23 cellular contexts compared by ENCODE assay signal in the genomic region with DNA sequence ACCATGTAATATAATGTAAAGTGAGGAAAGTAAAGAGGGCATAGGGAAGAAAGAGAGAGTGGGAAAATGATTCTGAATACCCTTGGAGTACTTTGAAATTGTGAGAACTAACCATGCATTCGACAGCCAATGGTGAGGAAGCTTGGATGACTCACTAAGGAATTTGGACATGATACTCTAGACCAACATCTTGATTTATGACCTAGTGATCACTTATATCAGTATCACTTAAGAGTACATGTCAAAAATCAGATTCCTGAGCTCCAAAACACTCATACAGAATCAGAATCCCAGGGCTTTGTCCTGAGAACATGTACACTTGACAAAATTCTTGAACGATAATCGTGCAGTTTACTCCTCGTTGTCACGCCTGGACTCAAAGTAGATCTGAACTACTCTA.
DNase-seq lines count a peak whose midpoint lies in the region; ATAC-seq and TF ChIP-seq lines count a peak whose summit lies in the region.
"Had no signal": no experiment of that assay in that cellular context is flagged by ENCODE, and none has a peak within 500 bp of the region (broad histone marks: within the 10 kb centered on the region; RNA-seq: fewer than 3 reads in every experiment).

No MANE protein-coding gene starts in this region.

- peaks cover 20% of the 10 kb centered on the region for H3K4me1 Mint-ChIP-seq in nephron progenitor cell
- H3K4me1 Mint-ChIP-seq in glutamatergic neuron (ENCODE audit: low read depth, unreplicated experiment): peaks cover 1% of the 10 kb centered on the region
- H3K4me1 Mint-ChIP-seq: GM23338, T-cell had no signal

- H3K36me3 ChIP-seq in heart right ventricle: no peaks in the 10 kb centered on the region

- H3K27me3 ChIP-seq in heart right ventricle: no peaks in the 10 kb centered on the region

- peak overlapping the region; percentile 76 for H3K27ac Mint-ChIP-seq in nephron progenitor cell
- H3K27ac Mint-ChIP-seq in glutamatergic neuron (ENCODE audit: unreplicated experiment): no peak overlapping the region
- H3K27ac Mint-ChIP-seq: GM23338, T-cell had no signal

- no peak overlapping the region for H3K27ac ChIP-seq in heart right ventricle
- H3K27ac ChIP-seq: C4-2B, KMS-11, SK-N-MC had no signal

- WGBS in heart right ventricle, 2 donors: 83 to 91% methylated on average over 5 of the region's 5 CpGs

- no peak overlapping the region for H3K4me3 Mint-ChIP-seq in nephron progenitor cell
- H3K4me3 Mint-ChIP-seq in glutamatergic neuron (ENCODE audit: unreplicated experiment): no peak overlapping the region
- H3K4me3 Mint-ChIP-seq: GM23338, T-cell had no signal

- H3K4me3 ChIP-seq in foreskin fibroblast (ENCODE audit: low read depth in 1 of 2, low read length in 2 of 2) (no peak overlapping the region), heart right ventricle (no peak overlapping the region)
- H3K4me3 ChIP-seq: GM23338, SK-N-MC had no signal

- H3K9me3 ChIP-seq in heart right ventricle: peaks cover 0 to 2% (median 0%) of the 10 kb centered on the region in 11 donors

- no peak for TF ChIP-seq CTCF in foreskin fibroblast (IDR thresholded peaks at IDR 0.05; ENCODE audit: low read depth, low read length)
- no peak for TF ChIP-seq CTCF in nephron progenitor cell (IDR thresholded peaks at IDR 0.05)
- no peak for TF ChIP-seq CTCF in glutamatergic neuron (IDR thresholded peaks at IDR 0.05; ENCODE audit: partially characterized antibody, unreplicated experiment)
- no peak for TF ChIP-seq CTCF in heart right ventricle (IDR thresholded peaks at IDR 0.05)

- intact Hi-C loops in heart right ventricle (cut with DNase I): no loop called here

- ATAC-seq in GM18868 (IDR thresholded peaks at IDR 0.05; ENCODE audit: unreplicated experiment) (no peak), heart right ventricle (no peak)
- ATAC-seq: GM23338, HCT116, T-cell had no signal

- no peaks in the 10 kb centered on the region for H3K9me3 Mint-ChIP-seq in nephron progenitor cell
- no peaks in the 10 kb centered on the region for H3K9me3 Mint-ChIP-seq in glutamatergic neuron (ENCODE audit: unreplicated experiment)
- H3K9me3 Mint-ChIP-seq: GM23338 had no signal

- H3K36me3 Mint-ChIP-seq in nephron progenitor cell (ENCODE audit: low read depth): no peaks in the 10 kb centered on the region
- no peaks in the 10 kb centered on the region for H3K36me3 Mint-ChIP-seq in glutamatergic neuron (ENCODE audit: unreplicated experiment)
- H3K36me3 Mint-ChIP-seq: T-cell had no signal

- DNase-seq in HS-5 (ENCODE audit: low read depth) (peak; percentile 1), NCI-H226 (peak; percentile 29), foreskin fibroblast (peak; percentile 3 to 8), nephron progenitor cell (no peak), T1000 (lab: John Stamatoyannopoulos, UW) (no peak), glutamatergic neuron (no peak), heart right ventricle (no peak)
- DNase-seq: ACHN, AML-193, DND-41, NCI-H1092 treated with DMSO at 0.1 percent for 48 hours, NCI-H146, NCI-H2081, NCI-H82, OCI-M1, SHP77, T-cell had no signal

- no peaks in the 10 kb centered on the region for H3K4me1 ChIP-seq in heart right ventricle

- H3K27me3 Mint-ChIP-seq in nephron progenitor cell (ENCODE audit: low read depth, poor library complexity): peaks cover 3% of the 10 kb centered on the region
- no peaks in the 10 kb centered on the region for H3K27me3 Mint-ChIP-seq in glutamatergic neuron (ENCODE audit: unreplicated experiment)
- H3K27me3 Mint-ChIP-seq: T-cell had no signal

Comparison
In these comparisons a context has a peak if more than half of its experiments do, and no peak if none do; other contexts are left out.
1. DNase-seq: peak in HS-5 (single experiment), NCI-H226 (single experiment) and foreskin fibroblast (2 of 2); none in nephron progenitor cell (single experiment), T1000 (single experiment), glutamatergic neuron (single experiment) and heart right ventricle (0 of 2).